In genomic region chr19:7368866-7369265, GRCh38 we compare ENCODE assay signal across 8 cellular contexts. TPM values are rescaled to one million over a fixed set of nuclear protein-coding genes. Genes with fewer than 3 reads are reported as not detected.
DNase-seq lines count a peak whose midpoint lies in the region; ATAC-seq and TF ChIP-seq lines count a peak whose summit lies in the region.
"Not testable (repeated sequence)": the region's sequence is repeated elsewhere in the genome, so short reads cannot be mapped to it uniquely, and the experiment has no call there.

No MANE protein-coding gene starts in this region.

- peak; percentile 61 for ATAC-seq in HCT116
- ATAC-seq in PC-3; naive thymus-derived CD8-positive, alpha-beta T cell; stimulated activated naive B cell treated with anti-CD40 and anti-IgM and Interleukin-4, amounts not matched to agents 10 μg/mL and 1 μg/mL and 100 μg/mL, for 72 hours (replicated peaks): not testable (repeated sequence)

- not testable (repeated sequence) for H3K36me3 ChIP-seq in HCT116 (ENCODE audit: control insufficient read depth in 1 of 2, insufficient read depth in 2 of 2, low read length in 2 of 2); PC-3 (ENCODE audit: low read depth, low read length)

- H3K4me2 ChIP-seq in HCT116 (ENCODE audit: low read length) = peak overlapping the region; percentile 48
- not testable (repeated sequence) for H3K4me2 ChIP-seq in PC-3 (ENCODE audit: low read length)

- DNase-seq in AG09319 (ENCODE audit: extremely low read depth, low read depth) (peak; percentile 14), PC-3 (peak; percentile 25), MCF 10A (ENCODE audit: unreplicated experiment) (peak; percentile 66), glomerular visceral epithelial cell (ENCODE audit: extremely low spot score) (peak; percentile 25)
- DNase-seq in HCT116 (ENCODE audit: low read depth, low spot score); activated CD4-positive, alpha-beta T cell treated with anti-CD3 and anti-CD28 coated beads, Interleukin-2, amount 10 ng/mL, durations not matched to agents 24 days and 14 days; naive thymus-derived CD8-positive, alpha-beta T cell; stimulated activated naive B cell treated with anti-CD40 and anti-IgM and Interleukin-4, amounts not matched to agents 10 μg/mL and 1 μg/mL and 100 μg/mL, for 72 hours: not testable (repeated sequence)

- POLR2A ChIA-PET in HCT116 (lab: Charles Lee); PC-3 (lab: Charles Lee; ENCODE audit: unreplicated experiment); MCF 10A (lab: Yijun Ruan, JAX): not testable (repeated sequence)
- POLR2A ChIA-PET in naive thymus-derived CD8-positive, alpha-beta T cell (lab: Charles Lee) = interaction anchor here (0.5 to 0.8 kb wide), 2 partner anchors 10 to 23 kb away, joined by 4 read pairs; no protein-coding TSS in a partner anchor

- not testable (repeated sequence) for TF ChIP-seq POLR2A in HCT116 (IDR thresholded peaks at IDR 0.05; ENCODE audit: borderline replicate concordance, extremely low read depth, insufficient read depth, insufficient read length)

- H3F3A ChIP-seq in PC-3 (ENCODE audit: low read length, unreplicated experiment) = not testable (repeated sequence)

- not testable (repeated sequence) for TF ChIP-seq CTCF in AG09319 (IDR thresholded peaks at IDR 0.05; ENCODE audit: low read depth, low read length); HCT116 (IDR thresholded peaks at IDR 0.05 in 2 of 3, conservative IDR thresholded peaks at IDR 0.05 in 1 of 3; ENCODE audit: borderline replicate concordance in 1 of 3, insufficient read depth in 1 of 3, low read depth in 2 of 3, low read length in 2 of 3); PC-3 (conservative IDR thresholded peaks at IDR 0.05; ENCODE audit: low read depth, low read length); MCF 10A (IDR thresholded peaks at IDR 0.05; ENCODE audit: unreplicated experiment)

- not testable (repeated sequence) for H3K9me2 ChIP-seq in HCT116 (ENCODE audit: insufficient read depth); PC-3 (replicated peaks; ENCODE audit: low read length)

- not testable (repeated sequence) for BruUV-seq in HCT116 (replicated peaks; lab: Mats Ljungman, UMichigan); PC-3 (replicated peaks; lab: Mats Ljungman, UMichigan); MCF 10A (replicated peaks; lab: Mats Ljungman, UMichigan)

- RAD21 ChIA-PET in HCT116 (lab: Charles Lee; ENCODE audit: low non-redundant PET in 1 of 2, low total read pairs in 2 of 2, uncharacterized antibody in 2 of 2, unreplicated experiment in 2 of 2) = interaction anchor here in 1 of 2 experiments (0.5 kb wide), 1 partner anchor 828 kb away, joined by 6 read pairs; no protein-coding TSS in a partner anchor

- H2AFZ ChIP-seq in HCT116 (ENCODE audit: low read depth, low read length, poor library complexity, severe bottlenecking) = peak overlapping the region; percentile 8
- 0 out of 2 replicates have a peak overlapping the region, but pooled peaks have one; percentile 41 for H2AFZ ChIP-seq in PC-3 (ENCODE audit: low read length)

- intact Hi-C loops in HCT116 (cut with micrococcal nuclease); PC-3 (cut with micrococcal nuclease); MCF 10A (cut with micrococcal nuclease): not testable (repeated sequence)
- intact Hi-C loops in activated CD4-positive, alpha-beta T cell treated with anti-CD3 and anti-CD28 coated beads, Interleukin-2, amount 10 ng/mL, durations not matched to agents 24 days and 14 days (cut with micrococcal nuclease) = loop anchor here (5.0 kb wide), 1 partner anchor 198 kb away; no protein-coding TSS in a partner anchor

- not testable (repeated sequence) for H3K27me3 Mint-ChIP-seq in activated CD4-positive, alpha-beta T cell treated with anti-CD3 and anti-CD28 coated beads, Interleukin-2, amount 10 ng/mL, durations not matched to agents 24 days and 14 days; MCF 10A (ENCODE audit: insufficient read depth, unreplicated experiment); naive thymus-derived CD8-positive, alpha-beta T cell; stimulated activated naive B cell treated with anti-CD40 and anti-IgM and Interleukin-4, amounts not matched to agents 10 μg/mL and 1 μg/mL and 100 μg/mL, for 72 hours

- CTCF ChIA-PET in HCT116 (lab: Charles Lee) = interaction anchor here (1.7 kb wide), 1 partner anchor 15 kb away, joined by 5 read pairs; no protein-coding TSS in a partner anchor
- CTCF ChIA-PET in PC-3 (lab: Charles Lee); MCF 10A (lab: Yijun Ruan, JAX): not testable (repeated sequence)

- not testable (repeated sequence) for H3K9me3 ChIP-seq in HCT116 (ENCODE audit: control insufficient read depth in 1 of 2, insufficient read depth in 1 of 2, low read depth in 1 of 2, low read length in 2 of 2); PC-3 (ENCODE audit: low read length)

- peak overlapping the region in 1 of 2 experiments; percentile 10; a peak in 2 of 4 replicates for H3K4me3 ChIP-seq in HCT116 (replicated peaks in 1 of 2; ENCODE audit: low read depth in 1 of 2, low read length in 2 of 2)
- not testable (repeated sequence) for H3K4me3 ChIP-seq in PC-3 (ENCODE audit: low read length)

- peaks cover 29% of the 10 kb centered on the region for H3K36me3 Mint-ChIP-seq in activated CD4-positive, alpha-beta T cell treated with anti-CD3 and anti-CD28 coated beads, Interleukin-2, amount 10 ng/mL, durations not matched to agents 24 days and 14 days (ENCODE audit: low read depth)
- not testable (repeated sequence) for H3K36me3 Mint-ChIP-seq in MCF 10A (ENCODE audit: insufficient read depth, unreplicated experiment)
- peaks cover 5 to 94% (median 18%) of the 10 kb centered on the region in 3 donors for H3K36me3 Mint-ChIP-seq in naive thymus-derived CD8-positive, alpha-beta T cell
- peaks cover 5 to 19% of the 10 kb centered on the region in 2 donors for H3K36me3 Mint-ChIP-seq in stimulated activated naive B cell treated with anti-CD40 and anti-IgM and Interleukin-4, amounts not matched to agents 10 μg/mL and 1 μg/mL and 100 μg/mL, for 72 hours

- H3K27me3 ChIP-seq in HCT116 (ENCODE audit: insufficient read depth, low read length); PC-3 (ENCODE audit: low read length): not testable (repeated sequence)

- H3K27ac ChIP-seq in HCT116 (ENCODE audit: low read depth, low read length) = peak overlapping the region; percentile 34
- not testable (repeated sequence) for H3K27ac ChIP-seq in PC-3 (ENCODE audit: low read length)

- not testable (repeated sequence) for H4K20me1 ChIP-seq in HCT116 (ENCODE audit: insufficient read depth); PC-3 (ENCODE audit: low read length)

- H3K9me3 Mint-ChIP-seq in activated CD4-positive, alpha-beta T cell treated with anti-CD3 and anti-CD28 coated beads, Interleukin-2, amount 10 ng/mL, durations not matched to agents 24 days and 14 days; MCF 10A (ENCODE audit: unreplicated experiment); naive thymus-derived CD8-positive, alpha-beta T cell; stimulated activated naive B cell treated with anti-CD40 and anti-IgM and Interleukin-4, amounts not matched to agents 10 μg/mL and 1 μg/mL and 100 μg/mL, for 72 hours: not testable (repeated sequence)

- H3K4me1 ChIP-seq in HCT116 (ENCODE audit: control insufficient read depth in 1 of 2, insufficient read depth in 2 of 2, low read length in 2 of 2) = peaks cover 20 to 28% of the 10 kb centered on the region in 2 experiments
- H3K4me1 ChIP-seq in PC-3 (ENCODE audit: insufficient read depth, low read length) = not testable (repeated sequence)

- not testable (repeated sequence) for TF ChIP-seq RAD21 in HCT116 (IDR thresholded peaks at IDR 0.05; ENCODE audit: low read depth)

- peak overlapping the region; percentile 24 for H3K9ac ChIP-seq in HCT116 (ENCODE audit: low read length)
- not testable (repeated sequence) for H3K9ac ChIP-seq in PC-3 (ENCODE audit: low read length)

- not testable (repeated sequence) for H3K4me3 Mint-ChIP-seq in activated CD4-positive, alpha-beta T cell treated with anti-CD3 and anti-CD28 coated beads, Interleukin-2, amount 10 ng/mL, durations not matched to agents 24 days and 14 days; MCF 10A (ENCODE audit: unreplicated experiment); naive thymus-derived CD8-positive, alpha-beta T cell; stimulated activated naive B cell treated with anti-CD40 and anti-IgM and Interleukin-4, amounts not matched to agents 10 μg/mL and 1 μg/mL and 100 μg/mL, for 72 hours

- H3K4me1 Mint-ChIP-seq in activated CD4-positive, alpha-beta T cell treated with anti-CD3 and anti-CD28 coated beads, Interleukin-2, amount 10 ng/mL, durations not matched to agents 24 days and 14 days; stimulated activated naive B cell treated with anti-CD40 and anti-IgM and Interleukin-4, amounts not matched to agents 10 μg/mL and 1 μg/mL and 100 μg/mL, for 72 hours: not testable (repeated sequence)
- H3K4me1 Mint-ChIP-seq in MCF 10A (ENCODE audit: insufficient read depth, unreplicated experiment) = peaks cover 10% of the 10 kb centered on the region
- H3K4me1 Mint-ChIP-seq in naive thymus-derived CD8-positive, alpha-beta T cell = peaks cover 19 to 38% (median 31%) of the 10 kb centered on the region in 4 donors

- peak overlapping the region; percentile 68 for H3K27ac Mint-ChIP-seq in activated CD4-positive, alpha-beta T cell treated with anti-CD3 and anti-CD28 coated beads, Interleukin-2, amount 10 ng/mL, durations not matched to agents 24 days and 14 days
- peak overlapping the region; percentile 49 for H3K27ac Mint-ChIP-seq in MCF 10A (ENCODE audit: low read depth, unreplicated experiment)
- H3K27ac Mint-ChIP-seq in naive thymus-derived CD8-positive, alpha-beta T cell = peak overlapping the region in 7 of 10 donors; percentile 44 to 79 (median 70)
- H3K27ac Mint-ChIP-seq in stimulated activated naive B cell treated with anti-CD40 and anti-IgM and Interleukin-4, amounts not matched to agents 10 μg/mL and 1 μg/mL and 100 μg/mL, for 72 hours = peak overlapping the region; percentile 84

- not testable (repeated sequence) for H3K79me2 ChIP-seq in HCT116 (ENCODE audit: insufficient read depth, low read length); PC-3 (ENCODE audit: low read length)

RNA-seq across cellular contexts. Expression of gene ARHGEF18, which starts 20.1 kb away (rescaled TPM):
- total RNA-seq in HCT116 (2021; ENCODE audit: unreplicated experiment) (32.2 TPM), PC-3 (2014; rRNA removed) (65.1 and 66.8 TPM in 2 replicates), MCF 10A (2022) (31.5 and 34.6 TPM in 2 replicates)
- polyA plus RNA-seq in HCT116 (2012) = 19.9 and 23.9 TPM in 2 replicates
- total RNA-seq in activated CD4-positive, alpha-beta T cell treated with anti-CD3 and anti-CD28 coated beads, Interleukin-2, amount 10 ng/mL, durations not matched to agents 24 days and 14 days = 30.6 and 34.8 TPM in 2 replicates
- 100 to 1,000 TPM; 118 to 140 TPM for total RNA-seq in naive thymus-derived CD8-positive, alpha-beta T cell
- polyA plus RNA-seq in naive thymus-derived CD8-positive, alpha-beta T cell = 10 to 100 TPM in 1 of 3 donors, 1 to 10 TPM in 2; 3.2 to 10.6 (median 5.6) TPM
